ENCODE assay signal across 15 cellular contexts in genomic region chr11:43694477-43694876, GRCh38. TPM values are rescaled to one million over a fixed set of nuclear protein-coding genes. Genes with fewer than 3 reads are reported as not detected.
DNase-seq lines count a peak whose midpoint lies in the region; ATAC-seq lines count a peak whose summit lies in the region.
"Had no signal": no experiment of that assay in that cellular context is flagged by ENCODE, and none has a peak within 500 bp of the region (broad histone marks: within the 10 kb centered on the region; RNA-seq: fewer than 3 reads in every experiment).

No MANE protein-coding gene starts in this region.

- H4K20me1 ChIP-seq in BLaER1 = peaks cover 18% of the 10 kb centered on the region

- DNase-seq in ACHN (no peak), NCI-H187 (lab: John Stamatoyannopoulos, UW) (no peak), A172 (ENCODE audit: low spot score) (no peak)
- no peak for DNase-seq in activated naive CD4-positive, alpha-beta T cell treated with Interleukin-2 at 50 U/mL for 16 hours
- DNase-seq: activated T-cell treated with anti-CD3 and anti-CD28 coated beads, Interleukin-2, amount 50 U/mL, for 1 hour; left colon; NCI-H774; SJCRH30; small intestine; tibial artery; WERI-Rb-1 had no signal

- peak overlapping the region; percentile 22; the same call in 1 of the 2 replicates for H3K4me3 ChIP-seq in BLaER1
- H3K4me3 ChIP-seq: SJCRH30, tibial artery had no signal

- H3K27me3 ChIP-seq in BLaER1 = no peaks in the 10 kb centered on the region
- H3K27me3 ChIP-seq: SJCRH30, tibial artery had no signal

- no peak overlapping the region for H3K9ac ChIP-seq in BLaER1

- in situ Hi-C loops in ACHN (cut with HindIII; ENCODE audit: low pct_ligation_motif_present, low pct_unique_long_range_greater_than_20kb, low sequenced_read_pairs) = no loop called here

- peak overlapping the region; percentile 78 for H3K4me2 ChIP-seq in BLaER1

- H3K36me3 ChIP-seq in BLaER1 = peaks cover 50% of the 10 kb centered on the region
- H3K36me3 ChIP-seq: WERI-Rb-1 had no signal

- ATAC-seq in GM19328 (IDR thresholded peaks at IDR 0.05; ENCODE audit: unreplicated experiment) (peak; percentile 77), HG02840 (IDR thresholded peaks at IDR 0.05; ENCODE audit: low FRiP score, unreplicated experiment) (peak; percentile 64), HG03521 (IDR thresholded peaks at IDR 0.05; ENCODE audit: unreplicated experiment) (peak; percentile 46)
- ATAC-seq: left colon had no signal

- H3K27ac ChIP-seq in BLaER1 = peak overlapping the region; percentile 51
- H3K27ac ChIP-seq: SJCRH30, tibial artery, WERI-Rb-1 had no signal

- peaks cover 42% of the 10 kb centered on the region for H3K4me1 ChIP-seq in BLaER1
- H3K4me1 ChIP-seq: SJCRH30, tibial artery had no signal

- peaks cover 14% of the 10 kb centered on the region; the same call in 1 of the 2 replicates for H3K9me3 ChIP-seq in BLaER1
- H3K9me3 ChIP-seq: SJCRH30, tibial artery had no signal

RNA-seq across cellular contexts. Expression of gene HSD17B12, which starts 13.9 kb away (rescaled TPM):
- 98.1 and 105 TPM in 2 replicates for total RNA-seq in A172 (2014; rRNA removed; shearing (Covaris generic))
